In the genomic region with DNA sequence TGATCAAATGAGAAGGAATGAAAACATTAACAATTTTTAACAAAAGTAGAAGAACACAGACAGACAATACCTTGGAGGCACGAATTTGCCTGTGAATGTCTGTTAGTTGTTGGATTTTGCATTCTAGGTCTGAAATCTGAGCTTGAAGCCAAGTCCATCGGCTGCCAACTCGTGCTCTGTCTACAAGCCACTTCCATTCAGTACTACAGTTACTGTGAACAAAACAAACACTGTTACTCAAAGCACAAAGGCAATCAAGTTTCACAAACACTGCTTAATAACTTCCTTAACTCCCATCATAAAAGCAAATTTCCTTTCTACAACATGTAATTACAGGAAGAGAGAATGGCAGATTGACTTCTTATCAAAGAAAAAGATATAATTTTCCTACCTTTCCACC, we compare ENCODE assay signal across 15 cellular contexts. TPM values are rescaled to one million over a fixed set of nuclear protein-coding genes. Genes with fewer than 3 reads are reported as not detected.
DNase-seq lines count a peak whose midpoint lies in the region; ATAC-seq, FAIRE-seq and TF ChIP-seq lines count a peak whose summit lies in the region.
"Had no signal": no experiment of that assay in that cellular context is flagged by ENCODE, and none has a peak within 500 bp of the region (broad histone marks: within the 10 kb centered on the region; RNA-seq: fewer than 3 reads in every experiment).

No MANE protein-coding gene starts in this region.

- FAIRE-seq in HepG2 (lab: Jason Lieb, UNC), result peak; percentile 53

- no peak for TF ChIP-seq RAD21 in HepG2 (CRISPR knock-in tag; IDR thresholded peaks at IDR 0.05)

- H3K27ac ChIP-seq in HepG2 (ENCODE audit: extremely low read length, insufficient read depth, low read length), result no peak overlapping the region
- H3K27ac ChIP-seq in spleen, result no peak overlapping the region
- no peak overlapping the region for H3K27ac ChIP-seq in lower lobe of right lung
- H3K27ac ChIP-seq: skin epidermis had no signal

- H3K4me1 ChIP-seq in HepG2 (ENCODE audit: insufficient read depth, low read length) (peaks cover 13% of the 10 kb centered on the region), spleen (no peaks in the 10 kb centered on the region), lower lobe of right lung (no peaks in the 10 kb centered on the region)

- DNase-seq in HuH-7 (ENCODE audit: low spot score) (peak; percentile 12), NCI-H2029 treated with DMSO at 0.1 percent for 48 hours (lab: John Stamatoyannopoulos, UW) (peak; percentile 85), astrocyte of the spinal cord (ENCODE audit: low read depth, low spot score) (peak; percentile 11), HepG2 (ENCODE audit: low spot score) (peak; percentile 16), spleen (no peak), NCI-H128 (lab: John Stamatoyannopoulos, UW; ENCODE audit: unreplicated experiment) (no peak), lower lobe of right lung (no peak)
- DNase-seq: activated CD4-positive, CD25-positive, alpha-beta regulatory T cell treated with anti-CD3 and anti-CD28 coated beads, Interleukin-2, amount 50 U/mL, for 72 hours; activated T-cell treated with anti-CD3 and anti-CD28 coated beads, Interleukin-2, amount 50 U/mL, for 48 hours; amniotic stem cell; glutamatergic neuron; MV-4-11; T-helper 1 cell had no signal

- intact Hi-C loops in HepG2 (cut with micrococcal nuclease; ENCODE audit: unreplicated experiment), result no loop called here
- intact Hi-C loops in spleen (cut with DNase I; ENCODE audit: low total_unique reads), result no loop called here
- intact Hi-C loops in lower lobe of right lung (cut with DNase I), result no loop called here

- no peak overlapping the region for H3K9ac ChIP-seq in HepG2 (ENCODE audit: insufficient read depth, low read depth, low read length)

- POLR2A ChIA-PET in HepG2 (lab: Yijun Ruan, JAX), result interaction anchor here (1.0 kb wide), 1 partner anchor 42 kb away, joined by 4 read pairs; a partner anchor contains a TSS

- H3K79me2 ChIP-seq in HepG2 (ENCODE audit: insufficient read depth, low read length), result no peaks in the 10 kb centered on the region

- no peak overlapping the region for H3K4me2 ChIP-seq in HepG2 (ENCODE audit: low read depth, low read length)

- no peaks in the 10 kb centered on the region for H4K20me1 ChIP-seq in HepG2 (ENCODE audit: insufficient read depth, low read length)

- in situ Hi-C loops in astrocyte of the spinal cord (cut with HindIII; ENCODE audit: low sequenced_read_pairs), result no loop called here
- in situ Hi-C loops in HepG2 (cut with HindIII; ENCODE audit: extremely low pct_ligation_motif_present, low pct_unique_long_range_greater_than_20kb), result no loop called here

- H3K9me3 ChIP-seq in HepG2 (ENCODE audit: low read length) (peaks cover 13% of the 10 kb centered on the region), spleen (peaks cover 0 to 28% (median 22%) of the 10 kb centered on the region in 8 donors), lower lobe of right lung (peaks cover 18% of the 10 kb centered on the region)

- no peak overlapping the region for H2AFZ ChIP-seq in HepG2 (ENCODE audit: low read length)

- H3K36me3 ChIP-seq in HepG2 (replicated peaks in 1 of 2; ENCODE audit: control insufficient read depth in 1 of 2, insufficient read depth in 2 of 2, low read length in 2 of 2) (no peaks in the 10 kb centered on the region), spleen (peaks cover 0 to 38% (median 8%) of the 10 kb centered on the region in 6 donors), lower lobe of right lung (peaks cover 13% of the 10 kb centered on the region)

- no TSS peak for BruUV-seq in HepG2 (replicated peaks; lab: Mats Ljungman, UMichigan)

- WGBS in HepG2 (ENCODE audit: low lambda C conversion rate), result 36% methylated on average over 3 of the region's 3 CpGs
- 68 to 81% (median 72%) methylated on average over 3 of the region's 3 CpGs for WGBS in spleen, 5 donors

- CTCF ChIA-PET in HepG2 (lab: Yijun Ruan, JAX; ENCODE audit: low intra/inter-chr PET ratio, low total read pairs), result no interaction called here

- TF ChIP-seq POLR2A in HepG2 (IDR thresholded peaks at IDR 0.05; ENCODE audit: insufficient read depth in 1 of 2, low read depth in 2 of 2, low read length in 2 of 2) (no peak), spleen (IDR thresholded peaks at IDR 0.05) (no peak)

- TF ChIP-seq CTCF in astrocyte of the spinal cord (IDR thresholded peaks at IDR 0.05; ENCODE audit: low read depth, low read length) (no peak), HepG2 (CRISPR knock-in tag; IDR thresholded peaks at IDR 0.05) (no peak), spleen (IDR thresholded peaks at IDR 0.05 in 8 of 11, conservative IDR thresholded peaks at IDR 0.05 in 3 of 11) (no peak), lower lobe of right lung (IDR thresholded peaks at IDR 0.05) (no peak)

- H3K4me3 ChIP-seq in astrocyte of the spinal cord (ENCODE audit: low read depth, low read length) (no peak overlapping the region), HepG2 (replicated peaks in 1 of 3; ENCODE audit: insufficient read depth in 1 of 3, low read depth in 2 of 3, low read length in 3 of 3) (no peak overlapping the region; a peak in 1 of 6 replicates), spleen (no peak overlapping the region), lower lobe of right lung (no peak overlapping the region)
- H3K4me3 ChIP-seq: skin epidermis had no signal

- no peaks in the 10 kb centered on the region for H3K27me3 ChIP-seq in HepG2 (ENCODE audit: control insufficient read depth in 1 of 2, insufficient read depth in 2 of 2, low read length in 2 of 2)
- no peaks in the 10 kb centered on the region for H3K27me3 ChIP-seq in spleen (replicated peaks in 1 of 7)
- H3K27me3 ChIP-seq in lower lobe of right lung (ENCODE audit: low read depth), result no peaks in the 10 kb centered on the region

- peak; percentile 76 for ATAC-seq in HepG2
- ATAC-seq in lower lobe of right lung, result no peak
- ATAC-seq: Panc1 had no signal

- TF ChIP-seq EP300 in HepG2 (IDR thresholded peaks at IDR 0.05; ENCODE audit: low read depth in 2 of 2, low read length in 2 of 2) (no peak), HepG2 (CRISPR knock-in tag; IDR thresholded peaks at IDR 0.05; ENCODE audit: borderline replicate concordance) (no peak)

TF ChIP-seq in HepG2, 621 proteins besides CTCF, POLR2A, EP300 and RAD21 (continues in another document):
- TF ChIP-seq HHEX (CRISPR knock-in tag; IDR thresholded peaks at IDR 0.05), result 0 out of 2 replicates have a peak, but pooled peaks have one; percentile 35
- TF ChIP-seq SP5 (CRISPR knock-in tag; IDR thresholded peaks at IDR 0.05; ENCODE audit: borderline replicate concordance, low read depth), result no peak
- TF ChIP-seq FOXA1 (IDR thresholded peaks at IDR 0.05), result no peak
- TF ChIP-seq FOXA1 (CRISPR knock-in tag; IDR thresholded peaks at IDR 0.05), result peak; percentile 40; the same call in 1 of the 2 replicates
- no peak for TF ChIP-seq ZNF30 (CRISPR knock-in tag; IDR thresholded peaks at IDR 0.05)
- TF ChIP-seq ZNF644 (CRISPR knock-in tag; IDR thresholded peaks at IDR 0.05; ENCODE audit: low read depth), result 0 out of 2 replicates have a peak, but pooled peaks have one; percentile 27
- no peak for TF ChIP-seq ZFP82 (CRISPR knock-in tag; IDR thresholded peaks at IDR 0.05; ENCODE audit: borderline replicate concordance)
- TF ChIP-seq ZNF678 (CRISPR knock-in tag; IDR thresholded peaks at IDR 0.05), result no peak
- no peak for TF ChIP-seq RFX5 (IDR thresholded peaks at IDR 0.05; ENCODE audit: low read depth, low read length)
- 0 out of 2 replicates have a peak, but pooled peaks have one; percentile 12 for TF ChIP-seq GATAD2A (CRISPR knock-in tag; IDR thresholded peaks at IDR 0.05)
- no peak for TF ChIP-seq ZNF530 (CRISPR knock-in tag; IDR thresholded peaks at IDR 0.05; ENCODE audit: low read depth)
- no peak for TF ChIP-seq SOX13 (IDR thresholded peaks at IDR 0.05)
- peak in 1 of 2 experiments; percentile 62; a peak in 1 of 4 replicates for TF ChIP-seq SOX13 (CRISPR knock-in tag; conservative IDR thresholded peaks at IDR 0.05 in 1 of 2, IDR thresholded peaks at IDR 0.05 in 1 of 2)
- no peak for TF ChIP-seq NR2F2 (IDR thresholded peaks at IDR 0.05; ENCODE audit: borderline replicate concordance, low read depth)
- TF ChIP-seq ZNF136 (CRISPR knock-in tag; IDR thresholded peaks at IDR 0.05; ENCODE audit: low read depth), result peak; percentile 78; the same call in 1 of the 2 replicates
- TF ChIP-seq SP140L (CRISPR knock-in tag; IDR thresholded peaks at IDR 0.05; ENCODE audit: borderline replicate concordance), result no peak
- no peak for TF ChIP-seq ESRRA (CRISPR knock-in tag; IDR thresholded peaks at IDR 0.05; ENCODE audit: low read depth)

RNA-seq across cellular contexts. Expression of a gene that starts 42.2 kb away (rescaled TPM):
- total RNA-seq in HepG2 (2016; rRNA removed; fragmentation: Illumina TruSeq; extraction: Trizol), result 9.8 and 10.3 TPM in 2 replicates
- total RNA-seq in HepG2 (2016; cell fraction: cytosol; rRNA removed; fragmentation: Illumina TruSeq; extraction: Trizol; ENCODE audit: low read depth), result 35.1 and 38.9 TPM in 2 replicates
- total RNA-seq in HepG2 (2016; cell fraction: insoluble cytoplasmic fraction; rRNA removed; fragmentation: Illumina TruSeq; extraction: Trizol), result 8.9 and 10.1 TPM in 2 replicates
- 23.3 and 30.6 TPM in 2 replicates for total RNA-seq in HepG2 (2016; cell fraction: membrane; rRNA removed; fragmentation: Illumina TruSeq; extraction: Trizol)
- total RNA-seq in HepG2 (2016; cell fraction: nucleus; rRNA removed; fragmentation: Illumina TruSeq; extraction: Trizol), result 16.6 and 16.9 TPM in 2 replicates
- polyA plus RNA-seq in HepG2 (2011; rRNA removed), result 4.8 and 5.4 TPM in 2 replicates
- 2.0 and 2.5 TPM in 2 replicates for polyA plus RNA-seq in HepG2 (2011; cell fraction: cytosol; rRNA removed)
- polyA plus RNA-seq in HepG2 (2011; cell fraction: nucleus; rRNA removed), result 5.7 and 6.3 TPM in 2 replicates
- 4.7 and 4.9 TPM in 2 replicates for polyA plus RNA-seq in HepG2 (2012)
- 0.44 and 0.53 TPM in 2 replicates for polyA plus RNA-seq in HepG2 (2016; cell fraction: cytosol; fragmentation: Illumina TruSeq; extraction: Trizol; ENCODE audit: low read depth)
- polyA plus RNA-seq in HepG2 (2016; cell fraction: insoluble cytoplasmic fraction; fragmentation: Illumina TruSeq; extraction: Trizol; ENCODE audit: low read depth), result 4.5 and 5.3 TPM in 2 replicates
- 1.1 and 1.2 TPM in 2 replicates for polyA plus RNA-seq in HepG2 (2016; cell fraction: membrane; fragmentation: Illumina TruSeq; extraction: Trizol; ENCODE audit: low read depth)
- polyA plus RNA-seq in HepG2 (2016; cell fraction: nucleus; fragmentation: Illumina TruSeq; extraction: Trizol; ENCODE audit: insufficient read depth, low read depth), result 8.8 and 11.2 TPM in 2 replicates
- polyA minus RNA-seq in HepG2 (2011; rRNA and poly(A)+ RNA removed; ENCODE audit: low replicate concordance), result 3.5 and 5.5 TPM in 2 replicates
- 7.0 and 8.4 TPM in 2 replicates for polyA minus RNA-seq in HepG2 (2011; cell fraction: cytosol; rRNA and poly(A)+ RNA removed)
- 34.2 and 38.8 TPM in 2 replicates for polyA minus RNA-seq in HepG2 (2011; cell fraction: nucleus; rRNA and poly(A)+ RNA removed)
- 10 to 100 TPM; 13.5 to 30.5 (median 17.9) TPM for total RNA-seq in spleen
- 1 to 10 TPM; 1.2 to 2.7 (median 2.0) TPM for polyA plus RNA-seq in spleen
- 34.4 TPM for total RNA-seq in lower lobe of right lung

Comparison
In these comparisons a context has a peak if more than half of its experiments do, and no peak if none do; other contexts are left out.
1. DNase-seq: peak in HuH-7 (single experiment), NCI-H2029 treated with DMSO at 0.1 percent for 48 hours (single experiment), astrocyte of the spinal cord (single experiment) and HepG2 (single experiment); none in spleen (single experiment), NCI-H128 (single experiment) and lower lobe of right lung (single experiment).